In genomic region chr7:128821724-128822123, GRCh38 we compare ENCODE assay signal across 29 cellular contexts. TPM values are rescaled to one million over a fixed set of nuclear protein-coding genes. Genes with fewer than 3 reads are reported as not detected.
"Had no signal": no experiment of that assay in that cellular context is flagged by ENCODE, and none has a peak within 500 bp of the region (broad histone marks: within the 10 kb centered on the region; RNA-seq: fewer than 3 reads in every experiment).

No MANE protein-coding gene starts in this region.

- H3K9me3 ChIP-seq: lower lobe of right lung, pancreas, prostate gland, spleen, suprapubic skin, thoracic aorta, tibial artery, upper lobe of right lung had no signal

- H3K4me3 ChIP-seq: lower lobe of right lung, pancreas, prostate gland, spleen, suprapubic skin, thoracic aorta, tibial artery, upper lobe of right lung had no signal

- FAIRE-seq: keratinocyte, pancreas, small intestine, urothelium cell line had no signal

- H3K27me3 ChIP-seq: pancreas, tibial artery had no signal

- H3K27ac ChIP-seq: lower lobe of right lung, pancreas, prostate gland, spleen, suprapubic skin, thoracic aorta, tibial artery, upper lobe of right lung had no signal

- H3K4me1 ChIP-seq: lower lobe of right lung, pancreas, prostate gland, spleen, suprapubic skin, tibial artery, upper lobe of right lung had no signal

- ATAC-seq: left lobe of liver; naive thymus-derived CD8-positive, alpha-beta T cell; pancreas; sciatic nerve; stimulated activated effector memory CD8-positive, alpha-beta T cell treated with anti-CD3 and anti-CD28 coated beads, Interleukin-12 subunit alpha, Interleukin-12 subunit beta, amount 100 ng/mL, for 72 hours; upper lobe of right lung had no signal

- DNase-seq: hippocampal formation; kidney glomerular epithelial cell; left cardiac atrium; lower lobe of right lung; mammary epithelial cell; mesenchymal stem cell; naive thymus-derived CD8-positive, alpha-beta T cell; nucleus accumbens; pancreas; small intestine; spleen; stimulated activated CD4-positive, alpha-beta T cell treated with anti-CD3 and anti-CD28 coated beads, Interleukin-4, amount 100 ng/mL, for 24 hours; stimulated activated naive CD4-positive, alpha-beta T cell; tibial artery; trophoblast cell; upper lobe of right lung had no signal

- H3K36me3 ChIP-seq: lower lobe of right lung, pancreas, prostate gland, spleen, suprapubic skin, thoracic aorta, tibial artery, upper lobe of right lung had no signal

RNA-seq across cellular contexts. Expression of gene FLNC, which starts 8.5 kb away (rescaled TPM):
- total RNA-seq: naive thymus-derived CD8-positive, alpha-beta T cell had no signal

RNA-seq across cellular contexts. Expression of gene OPN1SW, which starts 46.1 kb away (rescaled TPM):
- total RNA-seq: left cardiac atrium; left lobe of liver; liver; lower lobe of right lung; mammary epithelial cell; mucosa of gallbladder; naive thymus-derived CD8-positive, alpha-beta T cell; neural crest cell; osteoblast; pancreas; prostate gland; sciatic nerve; spleen; subcutaneous adipose tissue; suprapubic skin; thoracic aorta; upper lobe of right lung had no signal
- polyA plus RNA-seq: keratinocyte, mammary epithelial cell, pancreas, small intestine, spleen had no signal
